In the genomic region with DNA sequence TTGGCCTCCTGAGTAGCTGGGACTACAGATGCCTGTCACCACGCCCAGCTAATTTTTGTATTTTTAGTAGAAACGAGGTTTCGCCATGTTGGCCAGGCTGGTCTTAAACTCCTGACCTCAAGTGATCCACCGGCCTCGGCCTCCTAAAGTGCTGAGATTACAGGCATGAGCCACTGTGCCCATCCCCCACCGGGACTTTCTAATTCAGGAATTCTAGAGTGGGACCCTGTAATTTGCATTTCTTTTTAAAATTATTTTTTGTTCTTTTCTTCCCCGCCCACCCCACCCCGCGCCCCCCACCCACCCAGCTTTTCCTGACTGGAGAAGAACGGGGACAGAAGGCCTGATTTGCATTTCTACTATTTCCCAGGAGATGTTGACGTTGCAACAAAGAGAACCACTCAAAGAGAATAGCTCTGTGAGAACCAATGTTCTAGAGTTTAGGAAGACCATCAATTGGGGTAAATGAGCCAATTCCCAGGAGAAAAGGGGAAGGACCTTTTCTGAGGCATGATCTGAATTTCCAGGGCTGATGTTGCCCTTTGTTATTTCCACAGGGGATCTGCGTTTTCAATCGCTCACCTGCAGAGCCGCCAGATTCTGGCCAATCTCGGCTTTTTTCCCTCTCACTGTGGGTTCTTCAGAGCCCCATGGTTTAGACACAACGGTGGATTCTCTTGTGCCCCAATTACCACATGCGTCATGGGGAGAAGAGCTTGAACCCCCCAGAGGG, we compare ENCODE assay signal across 22 cellular contexts. TPM values are rescaled to one million over a fixed set of nuclear protein-coding genes. Genes with fewer than 3 reads are reported as not detected.
DNase-seq lines count a peak whose midpoint lies in the region; ATAC-seq and TF ChIP-seq lines count a peak whose summit lies in the region.
"Had no signal": no experiment of that assay in that cellular context is flagged by ENCODE, and none has a peak within 500 bp of the region (broad histone marks: within the 10 kb centered on the region; RNA-seq: fewer than 3 reads in every experiment).

No MANE protein-coding gene starts in this region.

- CTCF ChIA-PET in WTC11 (lab: Charles Lee), result interaction anchor here (0.7 to 1.3 kb wide), 4 partner anchors 42 to 734 kb away, joined by 3 read pairs; a partner anchor contains a TSS

- no peaks in the 10 kb centered on the region for H3K36me3 Mint-ChIP-seq in WTC11
- H3K36me3 Mint-ChIP-seq in immature natural killer cell, result no peaks in the 10 kb centered on the region
- H3K36me3 Mint-ChIP-seq: CD4-positive, alpha-beta memory T cell had no signal

- H3K4me1 Mint-ChIP-seq in WTC11 (peaks cover 31% of the 10 kb centered on the region), immature natural killer cell (no peaks in the 10 kb centered on the region)
- H3K4me1 Mint-ChIP-seq: CD4-positive, alpha-beta memory T cell had no signal

- H3K4me3 Mint-ChIP-seq in WTC11 (no peak overlapping the region), immature natural killer cell (no peak overlapping the region)
- H3K4me3 Mint-ChIP-seq: CD4-positive, alpha-beta memory T cell had no signal

- no peak overlapping the region for H3K9ac ChIP-seq in HUES48 (ENCODE audit: low read depth, low read length)
- H3K9ac ChIP-seq: BLaER1 treated with 17β-estradiol and CSF1 and Interleukin-3, amounts not matched to agents 10 nM and 100 nM had no signal

- POLR2A ChIA-PET in WTC11 (lab: Charles Lee), result no interaction called here

- H3K4me1 ChIP-seq in HUES48 (ENCODE audit: control insufficient read depth, insufficient read depth, low read length), result peaks cover 9% of the 10 kb centered on the region; the same call in 1 of the 2 replicates
- H3K4me1 ChIP-seq: BLaER1 treated with 17β-estradiol and CSF1 and Interleukin-3, amounts not matched to agents 10 nM and 100 nM had no signal

- no peaks in the 10 kb centered on the region for H3K27me3 ChIP-seq in HUES48 (ENCODE audit: control insufficient read depth, insufficient read depth, low read length)
- H3K27me3 ChIP-seq: BLaER1 treated with 17β-estradiol and CSF1 and Interleukin-3, amounts not matched to agents 10 nM and 100 nM had no signal

- TF ChIP-seq CTCF in WTC11 (IDR thresholded peaks at IDR 0.05), result no peak

- H3K27ac ChIP-seq in HUES48 (ENCODE audit: low read depth, low read length), result peak overlapping the region; percentile 57
- H3K27ac ChIP-seq: BLaER1 treated with 17β-estradiol and CSF1 and Interleukin-3, amounts not matched to agents 10 nM and 100 nM had no signal

- H3K27me3 Mint-ChIP-seq in WTC11 (ENCODE audit: low read depth) (no peaks in the 10 kb centered on the region), immature natural killer cell (ENCODE audit: low read depth in 3 of 3) (peaks cover 0 to 4% (median 4%) of the 10 kb centered on the region in 3 donors)

- H3K27ac Mint-ChIP-seq in WTC11 (peak overlapping the region; percentile 89), immature natural killer cell (no peak overlapping the region)
- H3K27ac Mint-ChIP-seq: CD4-positive, alpha-beta memory T cell had no signal

- no peaks in the 10 kb centered on the region for H3K9me3 ChIP-seq in HUES48 (ENCODE audit: control insufficient read depth, insufficient read depth, low read length)
- H3K9me3 ChIP-seq: BLaER1 treated with 17β-estradiol and CSF1 and Interleukin-3, amounts not matched to agents 10 nM and 100 nM; Caco-2 had no signal

- H3K4me3 ChIP-seq in HUES48 (ENCODE audit: low read depth, low read length), result no peak overlapping the region
- H3K4me3 ChIP-seq: BLaER1 treated with 17β-estradiol and CSF1 and Interleukin-3, amounts not matched to agents 10 nM and 100 nM had no signal

- no peaks in the 10 kb centered on the region for H3K36me3 ChIP-seq in HUES48 (ENCODE audit: control insufficient read depth, insufficient read depth, low read length)
- H3K36me3 ChIP-seq: BLaER1 treated with 17β-estradiol and CSF1 and Interleukin-3, amounts not matched to agents 10 nM and 100 nM had no signal

- DNase-seq in WTC11 (ENCODE audit: low spot score), result peak; percentile 21
- DNase-seq in iPS-NIHi11 (ENCODE audit: low spot score), result peak; percentile 38
- no peak for DNase-seq in immature natural killer cell
- no peak for DNase-seq in Ammon's horn (ENCODE audit: low spot score)
- no peak for DNase-seq in NOMO-1 treated with dmso at 0.1 percent for 144 hours (lab: John Stamatoyannopoulos, UW; ENCODE audit: unreplicated experiment)
- no peak for DNase-seq in activated gamma-delta T cell (lab: John Stamatoyannopoulos, UW)
- DNase-seq: Caco-2; CD4-positive, alpha-beta memory T cell; DMS 273 treated with DMSO at 0.1 percent for 48 hours; DND-41; GOT3; Kasumi-1; NCI-H1417; NCI-H187; NCI-H2107; NCI-H510A treated with DMSO at 0.1 percent for 48 hours; NCI-H748 treated with DMSO at 0.1 percent for 48 hours; OCI-M1; Right ventricle myocardium superior had no signal

- ATAC-seq in WTC11, result peak; percentile 79

- H3K9me3 Mint-ChIP-seq in WTC11 (no peaks in the 10 kb centered on the region), immature natural killer cell (no peaks in the 10 kb centered on the region)
- H3K9me3 Mint-ChIP-seq: CD4-positive, alpha-beta memory T cell had no signal

TF ChIP-seq in WTC11, 78 proteins besides CTCF, POLR2A, EP300 and RAD21:
- TF ChIP-seq ZNF423 (CRISPR knock-in tag; IDR thresholded peaks at IDR 0.05), result 0 out of 2 replicates have a peak, but pooled peaks have one; percentile 43
- TF ChIP-seq, protein P1, sequence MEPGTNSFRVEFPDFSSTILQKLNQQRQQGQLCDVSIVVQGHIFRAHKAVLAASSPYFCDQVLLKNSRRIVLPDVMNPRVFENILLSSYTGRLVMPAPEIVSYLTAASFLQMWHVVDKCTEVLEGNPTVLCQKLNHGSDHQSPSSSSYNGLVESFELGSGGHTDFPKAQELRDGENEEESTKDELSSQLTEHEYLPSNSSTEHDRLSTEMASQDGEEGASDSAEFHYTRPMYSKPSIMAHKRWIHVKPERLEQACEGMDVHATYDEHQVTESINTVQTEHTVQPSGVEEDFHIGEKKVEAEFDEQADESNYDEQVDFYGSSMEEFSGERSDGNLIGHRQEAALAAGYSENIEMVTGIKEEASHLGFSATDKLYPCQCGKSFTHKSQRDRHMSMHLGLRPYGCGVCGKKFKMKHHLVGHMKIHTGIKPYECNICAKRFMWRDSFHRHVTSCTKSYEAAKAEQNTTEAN (CRISPR knock-in tag; IDR thresholded peaks at IDR 0.05), result no peak

RNA-seq across cellular contexts. Expression of a gene that starts 33.2 kb away (rescaled TPM):
- 18.4 to 23.7 TPM (median 19.8 TPM) in 3 replicates for total RNA-seq in WTC11 (2021)
- not detected for polyA plus RNA-seq in immature natural killer cell
- total RNA-seq: CD4-positive, alpha-beta memory T cell; T-helper 1 cell treated with Interleukin-12 subunit alpha and Interleukin-12 subunit beta and Interleukin-4 antibody, amounts not matched to agents 30 ng/mL and 1 ng/mL, for 36 hours had no signal
- polyA plus RNA-seq: CD4-positive, alpha-beta memory T cell had no signal

Comparison
In these comparisons a context has a peak if more than half of its experiments do, and no peak if none do; other contexts are left out.
1. DNase-seq: peak in WTC11 (single experiment) and iPS-NIHi11 (single experiment); none in immature natural killer cell (0 of 3), Ammon's horn (single experiment), NOMO-1 treated with dmso at 0.1 percent for 144 hours (single experiment) and activated gamma-delta T cell (single experiment).